11 cellular contexts compared by ENCODE assay signal in genomic region chr7:25031007-25031406, GRCh38. TPM values are rescaled to one million over a fixed set of nuclear protein-coding genes. Genes with fewer than 3 reads are reported as not detected.
DNase-seq lines count a peak whose midpoint lies in the region; ATAC-seq lines count a peak whose summit lies in the region.
"Had no signal": no experiment of that assay in that cellular context is flagged by ENCODE, and none has a peak within 500 bp of the region (broad histone marks: within the 10 kb centered on the region; RNA-seq: fewer than 3 reads in every experiment).

No MANE protein-coding gene starts in this region.

- H3K27me3 Mint-ChIP-seq in activated CD4-positive, alpha-beta T cell treated with anti-CD3 and anti-CD28 coated beads, Interleukin-2, amount 10 ng/mL, durations not matched to agents 24 days and 14 days = no peaks in the 10 kb centered on the region
- no peaks in the 10 kb centered on the region for H3K27me3 Mint-ChIP-seq in activated CD4-positive, alpha-beta T cell treated with anti-CD3 and anti-CD28 coated beads, Interleukin-2, amount 10 ng/mL, durations not matched to agents 7 days and 5 days
- H3K27me3 Mint-ChIP-seq in immature natural killer cell (ENCODE audit: low read depth in 3 of 3) = peaks cover 1 to 6% (median 2%) of the 10 kb centered on the region in 3 donors

- ATAC-seq in GM21576 (IDR thresholded peaks at IDR 0.05; ENCODE audit: unreplicated experiment) (peak; percentile 90), HG03342 (IDR thresholded peaks at IDR 0.05; ENCODE audit: unreplicated experiment) (peak; percentile 73)

- H3K36me3 Mint-ChIP-seq in activated CD4-positive, alpha-beta T cell treated with anti-CD3 and anti-CD28 coated beads, Interleukin-2, amount 10 ng/mL, durations not matched to agents 24 days and 14 days (ENCODE audit: low read depth) = no peaks in the 10 kb centered on the region
- H3K36me3 Mint-ChIP-seq in activated CD4-positive, alpha-beta T cell treated with anti-CD3 and anti-CD28 coated beads, Interleukin-2, amount 10 ng/mL, durations not matched to agents 7 days and 5 days (ENCODE audit: low read depth) = peaks cover 7% of the 10 kb centered on the region
- no peaks in the 10 kb centered on the region for H3K36me3 Mint-ChIP-seq in immature natural killer cell

- peaks cover 18% of the 10 kb centered on the region for H3K9me3 Mint-ChIP-seq in activated CD4-positive, alpha-beta T cell treated with anti-CD3 and anti-CD28 coated beads, Interleukin-2, amount 10 ng/mL, durations not matched to agents 24 days and 14 days
- peaks cover 8% of the 10 kb centered on the region for H3K9me3 Mint-ChIP-seq in activated CD4-positive, alpha-beta T cell treated with anti-CD3 and anti-CD28 coated beads, Interleukin-2, amount 10 ng/mL, durations not matched to agents 7 days and 5 days
- H3K9me3 Mint-ChIP-seq in immature natural killer cell = no peaks in the 10 kb centered on the region

- H3K27ac Mint-ChIP-seq in activated CD4-positive, alpha-beta T cell treated with anti-CD3 and anti-CD28 coated beads, Interleukin-2, amount 10 ng/mL, durations not matched to agents 24 days and 14 days = peak overlapping the region; percentile 22
- H3K27ac Mint-ChIP-seq in activated CD4-positive, alpha-beta T cell treated with anti-CD3 and anti-CD28 coated beads, Interleukin-2, amount 10 ng/mL, durations not matched to agents 7 days and 5 days = no peak overlapping the region
- H3K27ac Mint-ChIP-seq in immature natural killer cell = no peak overlapping the region

- intact Hi-C loops in activated CD4-positive, alpha-beta T cell treated with anti-CD3 and anti-CD28 coated beads, Interleukin-2, amount 10 ng/mL, durations not matched to agents 24 days and 14 days (cut with micrococcal nuclease) = no loop called here

- POLR2A ChIA-PET in activated CD4-positive, alpha-beta T cell treated with anti-CD3 and anti-CD28 coated beads, Interleukin-2, amount 10 ng/mL, durations not matched to agents 7 days and 5 days (lab: Charles Lee) = no interaction called here

- no peak overlapping the region for H3K4me3 Mint-ChIP-seq in activated CD4-positive, alpha-beta T cell treated with anti-CD3 and anti-CD28 coated beads, Interleukin-2, amount 10 ng/mL, durations not matched to agents 24 days and 14 days
- no peak overlapping the region for H3K4me3 Mint-ChIP-seq in activated CD4-positive, alpha-beta T cell treated with anti-CD3 and anti-CD28 coated beads, Interleukin-2, amount 10 ng/mL, durations not matched to agents 7 days and 5 days
- no peak overlapping the region for H3K4me3 Mint-ChIP-seq in immature natural killer cell
- H3K4me3 Mint-ChIP-seq: neural crest cell had no signal

- peaks cover 45% of the 10 kb centered on the region for H3K4me1 Mint-ChIP-seq in activated CD4-positive, alpha-beta T cell treated with anti-CD3 and anti-CD28 coated beads, Interleukin-2, amount 10 ng/mL, durations not matched to agents 24 days and 14 days
- H3K4me1 Mint-ChIP-seq in activated CD4-positive, alpha-beta T cell treated with anti-CD3 and anti-CD28 coated beads, Interleukin-2, amount 10 ng/mL, durations not matched to agents 7 days and 5 days = peaks cover 41% of the 10 kb centered on the region
- H3K4me1 Mint-ChIP-seq in immature natural killer cell = peaks cover 20 to 21% of the 10 kb centered on the region in 2 donors

- CTCF ChIA-PET in activated CD4-positive, alpha-beta T cell treated with anti-CD3 and anti-CD28 coated beads, Interleukin-2, amount 10 ng/mL, durations not matched to agents 7 days and 5 days (lab: Charles Lee) = interaction anchor here (0.7 to 1.2 kb wide), 3 partner anchors 61 to 69 kb away, joined by 3 to 4 read pairs (median 3); no protein-coding TSS in a partner anchor

- DNase-seq in activated CD4-positive, alpha-beta T cell treated with anti-CD3 and anti-CD28 coated beads, Interleukin-2, amount 10 ng/mL, durations not matched to agents 24 days and 14 days = no peak
- DNase-seq in activated CD4-positive, alpha-beta T cell treated with anti-CD3 and anti-CD28 coated beads, Interleukin-2, amount 10 ng/mL, durations not matched to agents 7 days and 5 days = no peak
- peak; percentile 55 for DNase-seq in islet precursor cell
- no peak for DNase-seq in immature natural killer cell
- DNase-seq in NCI-H1436 treated with DMSO at 0.1 percent for 48 hours (lab: John Stamatoyannopoulos, UW) = no peak
- DNase-seq in G401 (ENCODE audit: low spot score) = no peak
- DNase-seq: central memory CD4-positive, alpha-beta T cell; hippocampal formation had no signal

- in situ Hi-C loops in G401 (cut with HindIII; ENCODE audit: low sequenced_read_pairs) = no loop called here

RNA-seq across cellular contexts. Expression of gene OSBPL3, which starts 51.0 kb away (rescaled TPM):
- total RNA-seq in activated CD4-positive, alpha-beta T cell treated with anti-CD3 and anti-CD28 coated beads, Interleukin-2, amount 10 ng/mL, durations not matched to agents 24 days and 14 days = 93.7 and 93.8 TPM in 2 replicates
- total RNA-seq in activated CD4-positive, alpha-beta T cell treated with anti-CD3 and anti-CD28 coated beads, Interleukin-2, amount 10 ng/mL, durations not matched to agents 7 days and 5 days = 10 to 100 TPM; 77.5 to 77.9 TPM
- polyA plus RNA-seq in immature natural killer cell = 10 to 100 TPM in 1 of 3 donors, 1 to 10 TPM in 2; 6.4 to 20.0 (median 8.5) TPM
- total RNA-seq in G401 (2014; rRNA removed; shearing (Covaris generic)) = 3.6 and 7.1 TPM in 2 replicates
